ENCODE assay signal across 8 cellular contexts in the genomic region with DNA sequence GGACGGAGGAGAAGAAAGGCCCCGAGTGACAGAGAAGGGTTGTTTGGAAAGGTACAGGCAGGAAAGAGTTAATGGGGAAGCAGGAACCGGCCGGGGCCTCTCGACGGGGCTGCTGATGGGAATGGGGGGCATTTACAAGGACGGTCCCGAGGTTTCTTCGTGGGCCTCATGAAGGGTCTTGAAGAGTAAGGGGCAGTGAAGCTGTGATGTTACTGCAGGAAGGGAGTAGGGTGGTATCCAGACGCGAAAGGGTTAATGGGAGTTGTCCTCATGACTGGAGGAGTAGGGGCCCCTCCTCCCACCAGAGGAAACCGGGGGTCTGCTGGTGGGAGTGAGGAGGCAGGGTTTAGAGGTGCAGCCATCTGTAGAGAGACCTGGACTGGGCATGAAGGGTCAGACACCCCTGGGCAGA. TPM values are rescaled to one million over a fixed set of nuclear protein-coding genes. Genes with fewer than 3 reads are reported as not detected.
DNase-seq lines count a peak whose midpoint lies in the region; ATAC-seq and TF ChIP-seq lines count a peak whose summit lies in the region.

No MANE protein-coding gene starts in this region.

- H3K4me1 ChIP-seq in rectal smooth muscle tissue (ENCODE audit: control insufficient read depth, insufficient read depth, low read length) = peaks cover 10% of the 10 kb centered on the region

- no peaks in the 10 kb centered on the region for H3K9me3 Mint-ChIP-seq in T-cell

- TF ChIP-seq CTCF in GM12865 (IDR thresholded peaks at IDR 0.05; ENCODE audit: insufficient read depth, low read depth, low read length, missing control alignments) = no peak

- H3K4me3 ChIP-seq in GM12865 (ENCODE audit: low read depth, low read length) (peak overlapping the region; percentile 60), rectal smooth muscle tissue (ENCODE audit: low read length) (peak overlapping the region; percentile 76)

- peaks cover 6% of the 10 kb centered on the region for H3K36me3 ChIP-seq in rectal smooth muscle tissue (ENCODE audit: control insufficient read depth, insufficient read depth, low read length)

- H3K27me3 Mint-ChIP-seq in T-cell = no peaks in the 10 kb centered on the region

- H3K9ac ChIP-seq in rectal smooth muscle tissue (ENCODE audit: low read length) = peak overlapping the region; percentile 86

- H3K27me3 ChIP-seq in rectal smooth muscle tissue (ENCODE audit: control insufficient read depth, insufficient read depth, low read length) = no peaks in the 10 kb centered on the region

- H3K4me1 Mint-ChIP-seq in T-cell = peaks cover 38 to 58% (median 40%) of the 10 kb centered on the region in 3 donors

- CTCF ChIA-PET in T-cell (lab: Charles Lee) = interaction anchor here in 1 of 2 donors (0.6 kb wide), 1 partner anchor 1644 kb away, joined by 4 read pairs; no protein-coding TSS in a partner anchor

- H3K27ac ChIP-seq in rectal smooth muscle tissue (ENCODE audit: low read depth, low read length) = peak overlapping the region; percentile 86

- ATAC-seq in T-cell (replicated peaks in 1 of 4) (no peak), GM21619 (IDR thresholded peaks at IDR 0.05; ENCODE audit: unreplicated experiment) (no peak)

- POLR2A ChIA-PET in T-cell (lab: Charles Lee) = no interaction called here

- peaks cover 15% of the 10 kb centered on the region for H3K36me3 Mint-ChIP-seq in T-cell

- no peak for DNase-seq in GM12865 (ENCODE audit: low read depth)
- peak in 1 of 34 experiments; percentile 18 for DNase-seq in T-cell
- DNase-seq in germinal center (ENCODE audit: low spot score) = peak; percentile 21
- no peak for DNase-seq in mesenteric fat pad (ENCODE audit: low spot score)
- DNase-seq in DMS 273 (lab: John Stamatoyannopoulos, UW; ENCODE audit: unreplicated experiment) = no peak
- DNase-seq in NCI-H510A treated with DMSO at 0.1 percent for 48 hours (lab: John Stamatoyannopoulos, UW) = no peak

- peak overlapping the region; percentile 95 to 97 (median 95) for H3K4me3 Mint-ChIP-seq in T-cell

- H3K27ac Mint-ChIP-seq in T-cell = peak overlapping the region; percentile 96

RNA-seq across cellular contexts. Expression of a gene that starts 0.5 kb away (rescaled TPM):
- total RNA-seq in T-cell (10 to 100 TPM; 18.8 to 37.2 (median 30.0) TPM), mesenteric fat pad (41.9 TPM)

RNA-seq across cellular contexts. Expression of a gene that starts 34.3 kb away (rescaled TPM):
- total RNA-seq in T-cell = under 1 TPM; 0.23 to 0.70 (median 0.35) TPM
- total RNA-seq in mesenteric fat pad = 1.4 TPM

RNA-seq across cellular contexts. Expression of a gene that starts 39.7 kb away (rescaled TPM):
- total RNA-seq in T-cell (10 to 100 TPM in 3 of 5 donors, 1 to 10 TPM in 2; 8.5 to 20.0 (median 14.8) TPM), mesenteric fat pad (14.4 TPM)

RNA-seq across cellular contexts. Expression of a gene that starts 54.8 kb away (rescaled TPM):
- 10 to 100 TPM; 69.5 to 95.9 (median 91.3) TPM for total RNA-seq in T-cell
- total RNA-seq in mesenteric fat pad = 56.5 TPM
